ENCODE assay signal across 8 cellular contexts in the genomic region with DNA sequence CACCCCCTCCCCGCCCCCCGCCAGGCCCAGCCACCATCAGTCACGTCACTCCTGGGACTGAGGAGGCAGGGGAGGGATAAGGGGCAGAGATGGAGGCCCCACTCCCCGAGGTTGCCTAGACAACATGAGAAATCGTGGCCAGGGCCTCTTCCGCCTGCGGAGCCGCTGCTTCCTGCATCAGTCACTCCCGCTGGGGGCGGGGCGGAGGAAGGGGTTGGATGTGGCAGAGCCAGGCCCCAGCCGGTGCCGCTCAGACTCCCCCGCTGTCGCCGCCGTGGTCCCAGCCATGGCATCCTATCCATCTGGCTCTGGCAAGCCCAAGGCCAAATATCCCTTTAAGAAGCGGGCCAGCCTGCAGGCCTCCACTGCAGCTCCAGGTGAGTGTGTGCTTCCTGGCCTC. TPM values are rescaled to one million over a fixed set of nuclear protein-coding genes. Genes with fewer than 3 reads are reported as not detected.
DNase-seq lines count a peak whose midpoint lies in the region; ATAC-seq and TF ChIP-seq lines count a peak whose summit lies in the region.

No MANE protein-coding gene starts in this region.

- H3K4me3 ChIP-seq in SK-N-SH (ENCODE audit: low read depth in 2 of 2, low read length in 1 of 2): peak overlapping the region; percentile 85 to 98
- H3K4me3 ChIP-seq in osteoblast (ENCODE audit: insufficient read depth, low read length): peak overlapping the region; percentile 97
- H3K4me3 ChIP-seq in testis: peak overlapping the region; percentile 64 to 80

- H3K36me3 ChIP-seq in SK-N-SH (replicated peaks in 1 of 2; ENCODE audit: control insufficient read depth in 1 of 2, insufficient read depth in 2 of 2, low read length in 1 of 2) (peaks cover 0 to under 1% of the 10 kb centered on the region in 2 experiments), osteoblast (ENCODE audit: insufficient read depth, low read length) (peaks cover 3% of the 10 kb centered on the region), testis (ENCODE audit: low read depth, missing control alignments) (no peaks in the 10 kb centered on the region)

- peak; percentile 62 for ATAC-seq in HG02623 (IDR thresholded peaks at IDR 0.05; ENCODE audit: unreplicated experiment)
- ATAC-seq in activated naive CD4-positive, alpha-beta T cell treated with anti-CD3 and anti-CD28 coated beads, Interleukin-2, amount 50 U/mL, for 72 hours: peak; percentile 85 to 92

- peak; percentile 95 for DNase-seq in GM10248 (ENCODE audit: extremely low spot score)
- DNase-seq in NCI-H1092 (lab: John Stamatoyannopoulos, UW): peak; percentile 85
- DNase-seq in SK-N-SH: peak; percentile 95
- DNase-seq in activated naive CD4-positive, alpha-beta T cell treated with anti-CD3 and anti-CD28 coated beads, Interleukin-2, amount 50 U/mL, for 72 hours (ENCODE audit: low spot score in 2 of 2): peak; percentile 94 to 98
- peak; percentile 92 for DNase-seq in glomerular visceral epithelial cell (ENCODE audit: extremely low spot score)
- DNase-seq in osteoblast (ENCODE audit: insufficient read length, low spot score, missing footprints): peak; percentile 100
- peak; percentile 95 for DNase-seq in testis

- peaks cover 11 to 13% of the 10 kb centered on the region in 2 donors for H3K36me3 Mint-ChIP-seq in activated naive CD4-positive, alpha-beta T cell treated with anti-CD3 and anti-CD28 coated beads, Interleukin-2, amount 50 U/mL, for 72 hours

- H3K79me2 ChIP-seq in SK-N-SH (ENCODE audit: insufficient read depth) (peaks cover 57% of the 10 kb centered on the region), osteoblast (ENCODE audit: insufficient read depth, low read length) (peaks cover 61% of the 10 kb centered on the region)

- no peaks in the 10 kb centered on the region for H3K9me3 Mint-ChIP-seq in activated naive CD4-positive, alpha-beta T cell treated with anti-CD3 and anti-CD28 coated beads, Interleukin-2, amount 50 U/mL, for 72 hours

- H3K27me3 ChIP-seq in SK-N-SH (ENCODE audit: insufficient read depth): no peaks in the 10 kb centered on the region
- no peaks in the 10 kb centered on the region for H3K27me3 ChIP-seq in osteoblast (ENCODE audit: insufficient read depth, low read length)
- no peaks in the 10 kb centered on the region for H3K27me3 ChIP-seq in testis

- no peak for TF ChIP-seq EP300 in SK-N-SH (IDR thresholded peaks at IDR 0.05; ENCODE audit: borderline replicate concordance in 1 of 2, low read depth in 1 of 2, low read length in 1 of 2)

- peak overlapping the region; percentile 99 for H3K9ac ChIP-seq in SK-N-SH

- WGBS in SK-N-SH (ENCODE audit: low lambda C conversion rate): 0% methylated on average over 8 of the region's 18 CpGs
- WGBS in testis, 2 donors: 0 to 2% methylated on average over 4 to 18 of the region's 18 CpGs

- H4K20me1 ChIP-seq in SK-N-SH (ENCODE audit: insufficient read depth) (peaks cover 47% of the 10 kb centered on the region), osteoblast (ENCODE audit: insufficient read depth, low read length) (peaks cover 46% of the 10 kb centered on the region)

- H3K27ac Mint-ChIP-seq in activated naive CD4-positive, alpha-beta T cell treated with anti-CD3 and anti-CD28 coated beads, Interleukin-2, amount 50 U/mL, for 72 hours: peak overlapping the region; percentile 96 to 97

- intact Hi-C loops in testis (cut with DNase I; ENCODE audit: low total_unique reads): no loop called here

- H3K9me3 ChIP-seq in SK-N-SH: no peaks in the 10 kb centered on the region
- H3K9me3 ChIP-seq in osteoblast (ENCODE audit: low read depth, low read length): no peaks in the 10 kb centered on the region
- H3K9me3 ChIP-seq in testis: no peaks in the 10 kb centered on the region

- TF ChIP-seq RAD21 in SK-N-SH (IDR thresholded peaks at IDR 0.05; ENCODE audit: low read length): no peak

- peak overlapping the region; percentile 97 for H3K4me2 ChIP-seq in SK-N-SH
- peak overlapping the region; percentile 98 for H3K4me2 ChIP-seq in osteoblast (ENCODE audit: insufficient read depth, low read length)

- H3K27ac ChIP-seq in SK-N-SH (ENCODE audit: low read depth in 2 of 2, low read length in 1 of 2): peak overlapping the region; percentile 97 to 98
- peak overlapping the region; percentile 93 for H3K27ac ChIP-seq in osteoblast (ENCODE audit: low read depth, low read length)
- H3K27ac ChIP-seq in testis: peak overlapping the region; percentile 68 to 87

- H3K9me2 ChIP-seq in SK-N-SH: no peaks in the 10 kb centered on the region

- no peak for TF ChIP-seq POLR2A in testis (IDR thresholded peaks at IDR 0.05)

- H3K4me1 ChIP-seq in SK-N-SH (ENCODE audit: control insufficient read depth in 1 of 2, insufficient read depth in 2 of 2, low read depth in 1 of 2, low read length in 1 of 2) (peaks cover 28 to 60% of the 10 kb centered on the region in 2 experiments; a peak in 3 of 4 replicates), osteoblast (ENCODE audit: insufficient read depth, low read length) (peaks cover 53% of the 10 kb centered on the region), testis (peaks cover 38% of the 10 kb centered on the region)

- CTCF ChIA-PET in GM10248 (lab: Yijun Ruan, JAX) (interaction anchor here (0.7 to 2.5 kb wide), 7 partner anchors 9 to 409 kb away, joined by 3 to 31 read pairs (median 5); no protein-coding TSS in a partner anchor), SK-N-SH (lab: Yijun Ruan, JAX) (interaction anchor here (1.0 to 2.8 kb wide), 8 partner anchors 8 to 127 kb away, joined by 3 to 23 read pairs (median 7); partner anchors contain the start of genes CYB561D1 and GSTM4)

- TF ChIP-seq CTCF in GM10248 (IDR thresholded peaks at IDR 0.05; ENCODE audit: control extremely low read depth, extremely low read depth, low read depth, missing control alignments) (no peak), SK-N-SH (IDR thresholded peaks at IDR 0.05) (no peak), osteoblast (IDR thresholded peaks at IDR 0.05; ENCODE audit: extremely low read depth, low read depth, low read length) (no peak), testis (IDR thresholded peaks at IDR 0.05) (no peak)

- POLR2A ChIA-PET in GM10248 (lab: Yijun Ruan, JAX) (interaction anchor here (0.9 kb wide), 1 partner anchor 14 kb away, joined by 3 read pairs; no protein-coding TSS in a partner anchor), SK-N-SH (lab: Yijun Ruan, JAX) (interaction anchor here (0.7 to 2.3 kb wide), 5 partner anchors 11 to 123 kb away, joined by 3 to 22 read pairs (median 5); partner anchors contain the start of gene GNAI3)

- peaks cover 13% of the 10 kb centered on the region for H3F3A ChIP-seq in SK-N-SH (replicated peaks; ENCODE audit: insufficient read depth)

- no peak overlapping the region for H2AFZ ChIP-seq in SK-N-SH (ENCODE audit: low read depth)
- H2AFZ ChIP-seq in osteoblast (ENCODE audit: low read length): no peak overlapping the region

TF ChIP-seq in SK-N-SH, 30 proteins besides CTCF, POLR2A, EP300 and RAD21 (continues in another document):
- no peak for TF ChIP-seq MEF2A (IDR thresholded peaks at IDR 0.05; ENCODE audit: borderline replicate concordance, low read depth)
- no peak for TF ChIP-seq POLR2AphosphoS5 (IDR thresholded peaks at IDR 0.05; ENCODE audit: low read depth, low read length)
- TF ChIP-seq TEAD4 (IDR thresholded peaks at IDR 0.05; ENCODE audit: borderline replicate concordance, insufficient read depth): no peak
- TF ChIP-seq ELF1 (IDR thresholded peaks at IDR 0.05): peak; percentile 81
- TF ChIP-seq FOSL2 (IDR thresholded peaks at IDR 0.05; ENCODE audit: borderline replicate concordance, low read depth): no peak
- peak; percentile 41 for TF ChIP-seq PBX3 (IDR thresholded peaks at IDR 0.05)
- TF ChIP-seq FOXJ3 (CRISPR knock-in tag; IDR thresholded peaks at IDR 0.05): no peak

RNA-seq across cellular contexts. Expression of gene AMPD2, which starts 1.3 kb away (rescaled TPM):
- polyA plus RNA-seq in SK-N-SH (2012; rRNA removed) (59.1 and 63.7 TPM in 2 replicates), testis (ENCODE audit: insufficient read depth, low read depth, low replicate concordance) (35.0 TPM)
- 14.5 and 22.9 TPM in 2 replicates for polyA plus RNA-seq in SK-N-SH (2012; cell fraction: cytosol; rRNA removed)
- 359 and 387 TPM in 2 replicates for polyA plus RNA-seq in SK-N-SH (2012; cell fraction: nucleus; rRNA removed)
- total RNA-seq in activated naive CD4-positive, alpha-beta T cell treated with anti-CD3 and anti-CD28 coated beads, Interleukin-2, amount 50 U/mL, for 72 hours: 100 to 1,000 TPM in 1 of 2 donors, 10 to 100 TPM in 1; 91.5 to 113 TPM
- total RNA-seq in osteoblast (55.4 and 59.4 TPM in 2 replicates), testis (10 to 100 TPM; 54.4 to 54.5 TPM)

RNA-seq across cellular contexts. Expression of gene GNAT2, which starts 1.5 kb away (rescaled TPM):
- polyA plus RNA-seq in SK-N-SH (2012; rRNA removed): 0.16 TPM in 2 replicates
- polyA plus RNA-seq in SK-N-SH (2012; cell fraction: cytosol; rRNA removed): 0.14 and 0.18 TPM in 2 replicates
- polyA plus RNA-seq in SK-N-SH (2012; cell fraction: nucleus; rRNA removed): 0.04 and 0.19 TPM in 2 replicates
- total RNA-seq in activated naive CD4-positive, alpha-beta T cell treated with anti-CD3 and anti-CD28 coated beads, Interleukin-2, amount 50 U/mL, for 72 hours: under 1 TPM in 1 of 2 donors, not detected in 1; 0.34 TPM
- 0.29 and 0.72 TPM in 2 replicates for total RNA-seq in osteoblast
- 1 to 10 TPM; 2.8 to 3.0 TPM for total RNA-seq in testis
- 4.1 TPM for polyA plus RNA-seq in testis (ENCODE audit: insufficient read depth, low read depth, low replicate concordance)

RNA-seq across cellular contexts. Expression of gene GSTM4, which starts 35.0 kb away (rescaled TPM):
- 34.2 and 36.1 TPM in 2 replicates for polyA plus RNA-seq in SK-N-SH (2012; rRNA removed)
- polyA plus RNA-seq in SK-N-SH (2012; cell fraction: cytosol; rRNA removed): 25.0 and 27.9 TPM in 2 replicates
- 35.2 and 36.6 TPM in 2 replicates for polyA plus RNA-seq in SK-N-SH (2012; cell fraction: nucleus; rRNA removed)
- total RNA-seq in activated naive CD4-positive, alpha-beta T cell treated with anti-CD3 and anti-CD28 coated beads, Interleukin-2, amount 50 U/mL, for 72 hours: 10 to 100 TPM; 22.0 to 23.8 TPM
- 9.4 and 13.8 TPM in 2 replicates for total RNA-seq in osteoblast
- 10 to 100 TPM; 58.6 to 61.8 TPM for total RNA-seq in testis
- polyA plus RNA-seq in testis (ENCODE audit: insufficient read depth, low read depth, low replicate concordance): 42.0 TPM

RNA-seq across cellular contexts. Expression of gene GSTM2, which starts 47.0 kb away (rescaled TPM):
- 70.2 and 97.6 TPM in 2 replicates for polyA plus RNA-seq in SK-N-SH (2012; rRNA removed)
- polyA plus RNA-seq in SK-N-SH (2012; cell fraction: cytosol; rRNA removed): 23.0 and 24.2 TPM in 2 replicates
- polyA plus RNA-seq in SK-N-SH (2012; cell fraction: nucleus; rRNA removed): 693 and 732 TPM in 2 replicates
- total RNA-seq in activated naive CD4-positive, alpha-beta T cell treated with anti-CD3 and anti-CD28 coated beads, Interleukin-2, amount 50 U/mL, for 72 hours: 10 to 100 TPM; 13.6 to 41.7 TPM
- 14.8 and 16.2 TPM in 2 replicates for total RNA-seq in osteoblast
- total RNA-seq in testis: 100 to 1,000 TPM in 1 of 2 donors, 10 to 100 TPM in 1; 83.2 to 131 TPM
- 68.0 TPM for polyA plus RNA-seq in testis (ENCODE audit: insufficient read depth, low read depth, low replicate concordance)

Comparison
In these comparisons a context has a peak if more than half of its experiments do, and no peak if none do; other contexts are left out.
1. Peak in every context shown above with its lines: DNase-seq, ATAC-seq, H3K4me3 ChIP-seq and H3K27ac ChIP-seq.